ENCODE assay signal across 19 cellular contexts in the genomic region with DNA sequence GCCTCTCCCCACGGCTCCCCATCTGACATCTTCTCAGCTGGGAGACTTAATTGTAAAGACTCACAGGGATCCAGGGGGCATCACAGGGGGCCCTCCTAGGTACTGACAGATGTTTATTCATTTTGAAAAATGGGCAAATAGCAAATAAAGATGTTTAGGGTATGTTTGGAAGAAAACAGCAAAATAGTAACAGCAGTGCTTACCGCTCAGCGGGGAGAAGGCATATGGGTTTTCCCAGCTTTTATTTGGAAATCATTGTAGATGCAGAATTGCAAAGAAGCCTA. TPM values are rescaled to one million over a fixed set of nuclear protein-coding genes. Genes with fewer than 3 reads are reported as not detected.
"Had no signal": no experiment of that assay in that cellular context is flagged by ENCODE, and none has a peak within 500 bp of the region (broad histone marks: within the 10 kb centered on the region; RNA-seq: fewer than 3 reads in every experiment).

No MANE protein-coding gene starts in this region.

- H3K27ac Mint-ChIP-seq: activated naive CD4-positive, alpha-beta T cell treated with anti-CD3 and anti-CD28 coated beads, Interleukin-2, amount 50 U/mL, for 24 hours; effector memory CD8-positive, alpha-beta T cell; mesothelial cell of epicardium; natural killer cell treated with Interleukin-12 subunit alpha and Interleukin-12 subunit beta and Interleukin-15 and Interleukin-18, amount 100 ng/mL, for 72 hours; stimulated activated naive B cell treated with anti-CD40 and anti-IgM and Interleukin-4, amounts not matched to agents 10 μg/mL and 1 μg/mL and 100 μg/mL, for 72 hours had no signal

- H3K4me3 Mint-ChIP-seq: activated naive CD4-positive, alpha-beta T cell treated with anti-CD3 and anti-CD28 coated beads, Interleukin-2, amount 50 U/mL, for 24 hours; effector memory CD8-positive, alpha-beta T cell; mesothelial cell of epicardium; natural killer cell treated with Interleukin-12 subunit alpha and Interleukin-12 subunit beta and Interleukin-15 and Interleukin-18, amount 100 ng/mL, for 72 hours; stimulated activated naive B cell treated with anti-CD40 and anti-IgM and Interleukin-4, amounts not matched to agents 10 μg/mL and 1 μg/mL and 100 μg/mL, for 72 hours had no signal

- H3K79me2 ChIP-seq: hepatocyte had no signal

- H3K4me1 ChIP-seq: adrenal gland had no signal

- ATAC-seq: effector memory CD8-positive, alpha-beta T cell; stimulated activated naive B cell treated with anti-CD40 and anti-IgM and Interleukin-4, amounts not matched to agents 10 μg/mL and 1 μg/mL and 100 μg/mL, for 72 hours had no signal

- H3K4me2 ChIP-seq: hepatocyte had no signal

- H3K27me3 ChIP-seq: cardiac muscle cell, hepatocyte had no signal

- H3K36me3 Mint-ChIP-seq: activated naive CD4-positive, alpha-beta T cell treated with anti-CD3 and anti-CD28 coated beads, Interleukin-2, amount 50 U/mL, for 24 hours; mesothelial cell of epicardium; natural killer cell treated with Interleukin-12 subunit alpha and Interleukin-12 subunit beta and Interleukin-15 and Interleukin-18, amount 100 ng/mL, for 72 hours; stimulated activated naive B cell treated with anti-CD40 and anti-IgM and Interleukin-4, amounts not matched to agents 10 μg/mL and 1 μg/mL and 100 μg/mL, for 72 hours had no signal

- H3K36me3 ChIP-seq: adrenal gland, cardiac muscle cell, esophagus squamous epithelium had no signal

- H3K9me3 Mint-ChIP-seq: activated naive CD4-positive, alpha-beta T cell treated with anti-CD3 and anti-CD28 coated beads, Interleukin-2, amount 50 U/mL, for 24 hours; effector memory CD8-positive, alpha-beta T cell; mesothelial cell of epicardium; natural killer cell treated with Interleukin-12 subunit alpha and Interleukin-12 subunit beta and Interleukin-15 and Interleukin-18, amount 100 ng/mL, for 72 hours; stimulated activated naive B cell treated with anti-CD40 and anti-IgM and Interleukin-4, amounts not matched to agents 10 μg/mL and 1 μg/mL and 100 μg/mL, for 72 hours had no signal

- H3K4me3 ChIP-seq: adrenal gland, cardiac muscle cell, esophagus squamous epithelium, hepatocyte had no signal

- H3K27ac ChIP-seq: adrenal gland, cardiac muscle cell, esophagus squamous epithelium, hepatocyte had no signal

- H3K9me3 ChIP-seq: adrenal gland, esophagus squamous epithelium had no signal

- DNase-seq: activated CD4-positive, alpha-beta T cell treated with anti-CD3 and anti-CD28 coated beads, Interleukin-2, amount 50 U/mL, for 48 hours; activated gamma-delta T cell; adrenal gland; effector memory CD8-positive, alpha-beta T cell; esophagus squamous epithelium; nucleus accumbens; retina; stimulated activated naive B cell treated with anti-CD40 and anti-IgM and Interleukin-4, amounts not matched to agents 10 μg/mL and 1 μg/mL and 100 μg/mL, for 72 hours had no signal

- H2AFZ ChIP-seq: hepatocyte had no signal

RNA-seq across cellular contexts. Expression of a gene that starts 2.7 kb away (rescaled TPM):
- total RNA-seq: dermis microvascular lymphatic vessel endothelial cell; fibroblast of villous mesenchyme; natural killer cell treated with Interleukin-12 subunit alpha and Interleukin-12 subunit beta and Interleukin-15 and Interleukin-18, amount 100 ng/mL, for 72 hours; posterior vena cava; T-helper 2 cell treated with Interferon-gamma antibody and Interleukin-4, amounts not matched to agents 100 ng/mL and 5 ng/mL, for 36 hours had no signal
- polyA plus RNA-seq: cardiac muscle cell had no signal

RNA-seq across cellular contexts. Expression of a gene that starts 21.3 kb away (rescaled TPM):
- total RNA-seq: cardiac muscle cell; dermis microvascular lymphatic vessel endothelial cell; esophagus squamous epithelium; fibroblast of villous mesenchyme; natural killer cell treated with Interleukin-12 subunit alpha and Interleukin-12 subunit beta and Interleukin-15 and Interleukin-18, amount 100 ng/mL, for 72 hours; posterior vena cava; T-helper 2 cell treated with Interferon-gamma antibody and Interleukin-4, amounts not matched to agents 100 ng/mL and 5 ng/mL, for 36 hours; ureter had no signal
- polyA plus RNA-seq: cardiac muscle cell had no signal

RNA-seq across cellular contexts. Expression of a gene that starts 60.0 kb away (rescaled TPM):
- total RNA-seq: cardiac muscle cell; dermis microvascular lymphatic vessel endothelial cell; esophagus squamous epithelium; hepatocyte; lower leg skin; natural killer cell treated with Interleukin-12 subunit alpha and Interleukin-12 subunit beta and Interleukin-15 and Interleukin-18, amount 100 ng/mL, for 72 hours; T-helper 2 cell treated with Interferon-gamma antibody and Interleukin-4, amounts not matched to agents 100 ng/mL and 5 ng/mL, for 36 hours; ureter had no signal
- polyA plus RNA-seq: hepatocyte had no signal
